ENCODE assay signal across 9 cellular contexts in genomic region chr12:14618990-14619389, GRCh38. TPM values are rescaled to one million over a fixed set of nuclear protein-coding genes. Genes with fewer than 3 reads are reported as not detected.
A peak's percentile ranks its signal among the peaks of the same experiment; 100 is the strongest.
DNase-seq lines count a peak whose midpoint lies in the region; ATAC-seq, FAIRE-seq and TF ChIP-seq lines count a peak whose summit lies in the region.
"Had no signal": no experiment of that assay in that cellular context is flagged by ENCODE, and none has a peak within 500 bp of the region (broad histone marks: within the 10 kb centered on the region; RNA-seq: fewer than 3 reads in every experiment).

No MANE protein-coding gene starts in this region.

- BruUV-seq in endothelial cell of umbilical vein (replicated peaks; lab: Mats Ljungman, UMichigan): no TSS peak

- H3K4me1 ChIP-seq in endothelial cell of umbilical vein (ENCODE audit: control insufficient read depth, extremely low read depth, insufficient read depth, low read length): no peaks in the 10 kb centered on the region
- H3K4me1 ChIP-seq: SJCRH30 had no signal

- ATAC-seq in GM21723 (IDR thresholded peaks at IDR 0.05; ENCODE audit: unreplicated experiment) (no peak), GM18502 (IDR thresholded peaks at IDR 0.05; ENCODE audit: poor library complexity, unreplicated experiment) (no peak)

- H3K36me3 ChIP-seq in GM06990 (ENCODE audit: control insufficient read depth, insufficient read depth, low read length) (no peaks in the 10 kb centered on the region), endothelial cell of umbilical vein (ENCODE audit: control insufficient read depth in 2 of 2, extremely low read depth in 1 of 2, insufficient read depth in 2 of 2, low read length in 2 of 2) (no peaks in the 10 kb centered on the region)
- H3K36me3 ChIP-seq: SJCRH30 had no signal

- no peaks in the 10 kb centered on the region for H3K9me3 Mint-ChIP-seq in activated naive CD4-positive, alpha-beta T cell treated with anti-CD3 and anti-CD28 coated beads, Interleukin-2, amount 10 ng/mL, durations not matched to agents 7 days and 5 days

- H3K9me3 ChIP-seq in endothelial cell of umbilical vein (replicated peaks; ENCODE audit: control insufficient read depth, insufficient read depth, low read length): no peaks in the 10 kb centered on the region
- H3K9me3 ChIP-seq: SJCRH30 had no signal

- DNase-seq in GM06990 (ENCODE audit: extremely low read depth, insufficient read length): no peak
- peak; percentile 16 for DNase-seq in NCI-H1694 treated with DMSO at 0.1 percent for 48 hours (lab: John Stamatoyannopoulos, UW)
- peak; percentile 19 for DNase-seq in endothelial cell of umbilical vein (ENCODE audit: low read depth, low spot score)
- DNase-seq in pons (ENCODE audit: low spot score): peak; percentile 65
- DNase-seq in activated T-cell treated with anti-CD3 and anti-CD28 coated beads for 4 hours: no peak
- DNase-seq in activated naive CD4-positive, alpha-beta T cell treated with anti-CD3 and anti-CD28 coated beads, Interleukin-2, amount 10 ng/mL, durations not matched to agents 7 days and 5 days: no peak

- FAIRE-seq in endothelial cell of umbilical vein (lab: Jason Lieb, UNC): no peak

- H3K27me3 ChIP-seq in GM06990 (replicated peaks; ENCODE audit: control insufficient read depth, insufficient read depth, low read length): no peaks in the 10 kb centered on the region
- peaks cover 0 to 1% of the 10 kb centered on the region in 2 experiments for H3K27me3 ChIP-seq in endothelial cell of umbilical vein (ENCODE audit: control insufficient read depth in 2 of 2, insufficient read depth in 2 of 2, low read length in 2 of 2)
- H3K27me3 ChIP-seq: SJCRH30 had no signal

- intact Hi-C loops in endothelial cell of umbilical vein (cut with micrococcal nuclease): loop anchor here (1.0 to 5.0 kb wide), 2 partner anchors 381 to 432 kb away; no protein-coding TSS in a partner anchor

- peaks cover 5% of the 10 kb centered on the region for H3K27me3 Mint-ChIP-seq in activated naive CD4-positive, alpha-beta T cell treated with anti-CD3 and anti-CD28 coated beads, Interleukin-2, amount 10 ng/mL, durations not matched to agents 7 days and 5 days

- no peak overlapping the region for H3K4me2 ChIP-seq in endothelial cell of umbilical vein (ENCODE audit: insufficient read depth, low read length)

- H3K4me3 ChIP-seq in GM06990 (replicated peaks; ENCODE audit: low read depth, low read length): no peak overlapping the region
- H3K4me3 ChIP-seq in endothelial cell of umbilical vein (replicated peaks in 1 of 3; ENCODE audit: insufficient read depth in 1 of 3, low read depth in 1 of 3, low read length in 3 of 3): no peak overlapping the region
- H3K4me3 ChIP-seq: SJCRH30 had no signal

- H3K36me3 Mint-ChIP-seq in activated naive CD4-positive, alpha-beta T cell treated with anti-CD3 and anti-CD28 coated beads, Interleukin-2, amount 10 ng/mL, durations not matched to agents 7 days and 5 days: no peaks in the 10 kb centered on the region

- TF ChIP-seq CTCF in GM06990 (IDR thresholded peaks at IDR 0.05; ENCODE audit: insufficient read depth, low read length, poor library complexity, severe bottlenecking): peak; percentile 40
- peak in 1 of 2 donors; percentile 17 for TF ChIP-seq CTCF in endothelial cell of umbilical vein (IDR thresholded peaks at IDR 0.05; ENCODE audit: extremely low read depth in 1 of 2, insufficient read depth in 1 of 2, low read depth in 1 of 2, low read length in 2 of 2)

- no peak overlapping the region for H3K27ac Mint-ChIP-seq in activated naive CD4-positive, alpha-beta T cell treated with anti-CD3 and anti-CD28 coated beads, Interleukin-2, amount 10 ng/mL, durations not matched to agents 7 days and 5 days

- H3K27ac ChIP-seq in endothelial cell of umbilical vein (ENCODE audit: insufficient read depth, low read depth, low read length): no peak overlapping the region
- H3K27ac ChIP-seq: SJCRH30 had no signal

- no peak overlapping the region for H3K9ac ChIP-seq in endothelial cell of umbilical vein (replicated peaks; ENCODE audit: extremely low read depth, insufficient read depth, low read length)

- no peaks in the 10 kb centered on the region for H4K20me1 ChIP-seq in endothelial cell of umbilical vein (replicated peaks; ENCODE audit: control insufficient read depth, extremely low read depth, insufficient read depth, low read length)

- POLR2A ChIA-PET in endothelial cell of umbilical vein (lab: Charles Lee): no interaction called here

- H3K9me1 ChIP-seq in endothelial cell of umbilical vein (replicated peaks; ENCODE audit: control insufficient read depth, extremely low read depth, insufficient read depth, low read length): no peaks in the 10 kb centered on the region

- dilution Hi-C loops in endothelial cell of umbilical vein (cut with MboI; ENCODE audit: extremely low pct_ligation_motif_present, low sequenced_read_pairs): no loop called here

- no peak overlapping the region for H2AFZ ChIP-seq in endothelial cell of umbilical vein (ENCODE audit: low read depth, low read length)

- no peak for TF ChIP-seq POLR2A in endothelial cell of umbilical vein (IDR thresholded peaks at IDR 0.05; ENCODE audit: low read depth, low read length)

- no peak overlapping the region for H3K4me3 Mint-ChIP-seq in activated naive CD4-positive, alpha-beta T cell treated with anti-CD3 and anti-CD28 coated beads, Interleukin-2, amount 10 ng/mL, durations not matched to agents 7 days and 5 days

- CTCF ChIA-PET in endothelial cell of umbilical vein (lab: Charles Lee): interaction anchor here (0.7 to 6.6 kb wide), 3 partner anchors 99 to 433 kb away, joined by 3 to 83 read pairs (median 4); no protein-coding TSS in a partner anchor
- CTCF ChIA-PET in activated naive CD4-positive, alpha-beta T cell treated with anti-CD3 and anti-CD28 coated beads, Interleukin-2, amount 10 ng/mL, durations not matched to agents 7 days and 5 days (lab: Charles Lee): interaction anchor here (0.7 to 3.7 kb wide), 9 partner anchors 8 to 433 kb away, joined by 3 to 26 read pairs (median 5); no protein-coding TSS in a partner anchor

- no peaks in the 10 kb centered on the region for H3K79me2 ChIP-seq in endothelial cell of umbilical vein (ENCODE audit: control insufficient read depth, insufficient read depth, low read length)

- H3K4me1 Mint-ChIP-seq in activated naive CD4-positive, alpha-beta T cell treated with anti-CD3 and anti-CD28 coated beads, Interleukin-2, amount 10 ng/mL, durations not matched to agents 7 days and 5 days: no peaks in the 10 kb centered on the region

TF ChIP-seq in endothelial cell of umbilical vein, 7 proteins besides CTCF, POLR2A, EP300 and RAD21:
- TF ChIP-seq GATA2 (IDR thresholded peaks at IDR 0.05; ENCODE audit: insufficient read depth, insufficient read length, low read depth, low read length) (no peak), EZH2 (IDR thresholded peaks at IDR 0.05; ENCODE audit: borderline replicate concordance, low read depth, low read length, severe bottlenecking) (no peak), JUN (IDR thresholded peaks at IDR 0.05; ENCODE audit: borderline replicate concordance, insufficient read depth, insufficient read length, low read depth) (no peak), POLR2AphosphoS5 (IDR thresholded peaks at IDR 0.05; ENCODE audit: insufficient read depth, low read depth, low read length) (no peak), MYC (IDR thresholded peaks at IDR 0.05; ENCODE audit: low read depth, low read length) (no peak)

RNA-seq across cellular contexts. Expression of gene PLBD1, which starts 51.3 kb away (rescaled TPM):
- 0.14 TPM in 1 of 2 replicates, not detected in the other for total RNA-seq in endothelial cell of umbilical vein
- polyA plus RNA-seq in endothelial cell of umbilical vein: 0.04 and 0.10 TPM in 2 replicates
- polyA plus RNA-seq in endothelial cell of umbilical vein (2011; cell fraction: cytosol; rRNA removed): 0.05 and 0.07 TPM in 2 replicates
- polyA plus RNA-seq in endothelial cell of umbilical vein (2011; cell fraction: nucleus; rRNA removed): not detected in 2 replicates
- 0.26 TPM in 1 of 2 replicates, not detected in the other for polyA plus RNA-seq in endothelial cell of umbilical vein (2012)
- polyA minus RNA-seq in endothelial cell of umbilical vein: 0.34 TPM in 1 of 2 replicates, not detected in the other
- polyA minus RNA-seq in endothelial cell of umbilical vein (2011; cell fraction: cytosol; rRNA and poly(A)+ RNA removed): not detected
- not detected in 2 replicates for polyA minus RNA-seq in endothelial cell of umbilical vein (2011; cell fraction: nucleus; rRNA and poly(A)+ RNA removed)
- total RNA-seq: SJCRH30 had no signal

Comparison
In these comparisons a context has a peak if more than half of its experiments do, and no peak if none do; other contexts are left out.
1. DNase-seq: peak in NCI-H1694 treated with DMSO at 0.1 percent for 48 hours (single experiment), endothelial cell of umbilical vein (single experiment) and pons (single experiment); none in GM06990 (single experiment), activated T-cell treated with anti-CD3 and anti-CD28 coated beads for 4 hours (single experiment) and activated naive CD4-positive, alpha-beta T cell treated with anti-CD3 and anti-CD28 coated beads, Interleukin-2, amount 10 ng/mL, durations not matched to agents 7 days and 5 days (single experiment).